In genomic region chr3:94360982-94361381, GRCh38 we compare ENCODE assay signal across 12 cellular contexts.
DNase-seq lines count a peak whose midpoint lies in the region; ATAC-seq and TF ChIP-seq lines count a peak whose summit lies in the region.
"Had no signal": no experiment of that assay in that cellular context is flagged by ENCODE, and none has a peak within 500 bp of the region (broad histone marks: within the 10 kb centered on the region; RNA-seq: fewer than 3 reads in every experiment).

No MANE protein-coding gene starts in this region.

- no peak overlapping the region for H3K27ac ChIP-seq in right atrium auricular region
- H3K27ac ChIP-seq: esophagus muscularis mucosa had no signal

- no peak overlapping the region for H3K4me3 ChIP-seq in right atrium auricular region
- H3K4me3 ChIP-seq: esophagus muscularis mucosa had no signal

- peak; percentile 63 for DNase-seq in Right ventricle myocardium superior
- DNase-seq in right atrium auricular region (ENCODE audit: low spot score): no peak
- peak; percentile 40 for DNase-seq in fibroblast of the conjunctiva (ENCODE audit: low read depth)
- DNase-seq in myocyte (ENCODE audit: low read depth): peak; percentile 24
- DNase-seq in GF-D8 (lab: John Stamatoyannopoulos, UW): no peak
- DNase-seq in middle frontal gyrus (ENCODE audit: extremely low spot score, low spot score): no peak
- no peak for DNase-seq in GOT3 (lab: John Stamatoyannopoulos, UW)
- DNase-seq: natural killer cell, small intestine had no signal

- no peaks in the 10 kb centered on the region for H3K36me3 ChIP-seq in right atrium auricular region
- H3K36me3 ChIP-seq: esophagus muscularis mucosa had no signal

- no peaks in the 10 kb centered on the region for H3K9me3 ChIP-seq in right atrium auricular region
- H3K9me3 ChIP-seq: esophagus muscularis mucosa had no signal

- TF ChIP-seq CTCF in right atrium auricular region (IDR thresholded peaks at IDR 0.05): no peak

- H3K27me3 ChIP-seq in right atrium auricular region: no peaks in the 10 kb centered on the region
- H3K27me3 ChIP-seq: esophagus muscularis mucosa had no signal

- intact Hi-C loops in Right ventricle myocardium superior (cut with DNase I): no loop called here

- ATAC-seq in Right ventricle myocardium superior (ENCODE audit: poor library complexity) (peak; percentile 95), HG03139 (IDR thresholded peaks at IDR 0.05; ENCODE audit: unreplicated experiment) (no peak)
- ATAC-seq: activated naive CD4-positive, alpha-beta T cell treated with anti-CD3 and anti-CD28 coated beads, Interleukin-2, amount 50 U/mL, for 72 hours; natural killer cell had no signal

- H3K4me1 ChIP-seq in right atrium auricular region: no peaks in the 10 kb centered on the region

Comparison
In these comparisons a context has a peak if more than half of its experiments do, and no peak if none do; other contexts are left out.
1. DNase-seq: peak in Right ventricle myocardium superior (single experiment), fibroblast of the conjunctiva (single experiment) and myocyte (single experiment); none in right atrium auricular region (single experiment), GF-D8 (single experiment), middle frontal gyrus (single experiment) and GOT3 (single experiment).